In the genomic region with DNA sequence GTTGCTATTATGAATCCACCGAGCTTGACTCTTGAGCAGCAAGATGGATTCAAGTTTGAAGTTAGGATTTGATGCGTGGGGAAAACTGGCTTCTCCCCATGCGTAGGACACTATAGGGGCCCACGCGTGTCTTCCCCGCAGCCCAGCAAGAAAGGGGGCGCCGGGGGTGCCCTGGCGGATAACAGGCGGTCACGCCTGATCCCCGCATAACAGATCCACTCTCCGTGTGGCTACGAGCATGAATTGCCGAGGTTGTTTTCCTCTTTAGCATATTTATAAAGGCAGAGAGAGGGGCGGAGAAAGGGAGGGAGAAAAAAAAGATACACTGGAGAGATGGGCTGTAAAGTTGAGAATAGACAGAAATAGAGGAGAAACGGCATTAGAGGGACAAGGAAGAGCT, we compare ENCODE assay signal across 15 cellular contexts. TPM values are rescaled to one million over a fixed set of nuclear protein-coding genes. Genes with fewer than 3 reads are reported as not detected.
DNase-seq lines count a peak whose midpoint lies in the region; ATAC-seq and TF ChIP-seq lines count a peak whose summit lies in the region.
"Had no signal": no experiment of that assay in that cellular context is flagged by ENCODE, and none has a peak within 500 bp of the region (broad histone marks: within the 10 kb centered on the region; RNA-seq: fewer than 3 reads in every experiment).

No MANE protein-coding gene starts in this region.

- H3K14ac ChIP-seq in trophoblast cell (ENCODE audit: low read length), result no peak overlapping the region

- H3K9me3 ChIP-seq in endodermal cell (ENCODE audit: control insufficient read depth, low read length), result no peaks in the 10 kb centered on the region
- no peaks in the 10 kb centered on the region for H3K9me3 ChIP-seq in trophoblast cell (ENCODE audit: insufficient read depth, low read depth, low read length)

- H3K4me1 ChIP-seq in endodermal cell (ENCODE audit: control insufficient read depth, insufficient read depth, low read length), result peaks cover 7% of the 10 kb centered on the region
- H3K4me1 ChIP-seq in trophoblast cell (ENCODE audit: control insufficient read depth in 1 of 2, insufficient read depth in 2 of 2, low read length in 2 of 2), result peaks cover 14 to 19% of the 10 kb centered on the region in 2 experiments

- DNase-seq in activated T-cell treated with anti-CD3 and anti-CD28 coated beads, Interleukin-2, amount 50 U/mL, for 72 hours, result no peak
- DNase-seq in activated T-cell treated with anti-CD3 and anti-CD28 coated beads, Interleukin-2, amount 50 U/mL, for 4 hours, result no peak
- DNase-seq in HFFc6 (no peak), endodermal cell (no peak), trophoblast cell (no peak), NCI-H1048 (lab: John Stamatoyannopoulos, UW) (no peak)
- DNase-seq: activated CD4-positive, alpha-beta memory T cell treated with anti-CD3 and anti-CD28 coated beads for 36 hours; aorta; NCI-H187 treated with DMSO at 0.1 percent for 48 hours; NCI-H510A; stimulated activated CD4-positive, alpha-beta T cell treated with anti-CD3 and anti-CD28 coated beads, Interleukin-1b, Interleukin-23, amount 100 ng/mL, for 48 hours had no signal

- no peak overlapping the region for H2AK5ac ChIP-seq in trophoblast cell (ENCODE audit: low read length)

- peaks cover 21% of the 10 kb centered on the region for H3K79me1 ChIP-seq in trophoblast cell (ENCODE audit: low read length)

- no peaks in the 10 kb centered on the region for H3K79me2 ChIP-seq in trophoblast cell (ENCODE audit: control insufficient read depth, insufficient read depth, low read length, poor library complexity)

- no peak overlapping the region for H3K18ac ChIP-seq in trophoblast cell (ENCODE audit: low read length)

- no peak overlapping the region for H2BK120ac ChIP-seq in trophoblast cell (ENCODE audit: insufficient read depth, low read length, poor library complexity)

- H3K36me3 ChIP-seq in endodermal cell (ENCODE audit: control insufficient read depth, insufficient read depth, low read length) (no peaks in the 10 kb centered on the region), trophoblast cell (ENCODE audit: control insufficient read depth in 1 of 2, insufficient read depth in 2 of 2, low read length in 2 of 2) (no peaks in the 10 kb centered on the region)

- H4K91ac ChIP-seq in trophoblast cell (ENCODE audit: low read depth, low read length), result no peak overlapping the region

- H3K4me3 ChIP-seq in endodermal cell (ENCODE audit: low read length) (no peak overlapping the region), trophoblast cell (ENCODE audit: low read depth, low read length) (no peak overlapping the region)
- H3K4me3 ChIP-seq: GM12878 had no signal

- H3K27ac ChIP-seq in endodermal cell (ENCODE audit: low read depth, low read length), result peak overlapping the region; percentile 79
- no peak overlapping the region for H3K27ac ChIP-seq in trophoblast cell (ENCODE audit: low read depth, low read length)

- peak overlapping the region; percentile 47 for H3K4me2 ChIP-seq in trophoblast cell (ENCODE audit: low read length)

- H3K9ac ChIP-seq in endodermal cell (ENCODE audit: extremely low read depth, low read length, poor library complexity, severe bottlenecking) (no peak overlapping the region), trophoblast cell (ENCODE audit: low read length) (no peak overlapping the region)

- peak overlapping the region; percentile 5 for H3K27ac Mint-ChIP-seq in activated T-cell treated with anti-CD3 and anti-CD28 coated beads, Interleukin-2, amount 50 U/mL, for 72 hours
- H3K27ac Mint-ChIP-seq in HFFc6 (peak overlapping the region; percentile 64), endodermal cell (no peak overlapping the region)
- H3K27ac Mint-ChIP-seq: activated CD4-positive, alpha-beta memory T cell treated with anti-CD3 and anti-CD28 coated beads for 36 hours; activated T-helper 17 cell treated with anti-CD3 and anti-CD28 coated beads, Interleukin-2, amount 50 U/mL, for 72 hours had no signal

- no peak overlapping the region for H3K4ac ChIP-seq in trophoblast cell (ENCODE audit: low read depth, low read length)

- H3K9me3 Mint-ChIP-seq in activated T-cell treated with anti-CD3 and anti-CD28 coated beads, Interleukin-2, amount 50 U/mL, for 72 hours, result peaks cover 1 to 2% of the 10 kb centered on the region in 2 donors
- H3K9me3 Mint-ChIP-seq in activated T-cell treated with anti-CD3 and anti-CD28 coated beads, Interleukin-2, amount 50 U/mL, for 4 hours, result peaks cover 14% of the 10 kb centered on the region
- no peaks in the 10 kb centered on the region for H3K9me3 Mint-ChIP-seq in HFFc6
- no peaks in the 10 kb centered on the region for H3K9me3 Mint-ChIP-seq in endodermal cell

- H3K27me3 ChIP-seq in endodermal cell (ENCODE audit: control insufficient read depth, insufficient read depth, low read length, poor library complexity, severe bottlenecking), result peaks cover 84% of the 10 kb centered on the region
- H3K27me3 ChIP-seq in trophoblast cell (ENCODE audit: insufficient read depth, low read length), result peaks cover 7% of the 10 kb centered on the region

- H3K23ac ChIP-seq in trophoblast cell (ENCODE audit: low read length), result no peak overlapping the region

- 6 to 7% methylated on average over 7 to 17 of the region's 17 CpGs for WGBS in endodermal cell (ENCODE audit: insufficient coverage in 1 of 2, insufficient read length in 1 of 2), 2 experiments
- WGBS in trophoblast cell (ENCODE audit: extremely low coverage, insufficient coverage, insufficient read length), result no CpG with 5 or more reads among the region's 17 CpGs

- no peak for ATAC-seq in activated T-cell treated with anti-CD3 and anti-CD28 coated beads, Interleukin-2, amount 50 U/mL, for 72 hours (replicated peaks in 1 of 2)
- no peak for ATAC-seq in activated T-cell treated with anti-CD3 and anti-CD28 coated beads, Interleukin-2, amount 50 U/mL, for 4 hours
- ATAC-seq in esophagus mucosa (no peak), GM21360 (IDR thresholded peaks at IDR 0.05; ENCODE audit: unreplicated experiment) (no peak)
- ATAC-seq: activated T-helper 17 cell treated with anti-CD3 and anti-CD28 coated beads, Interleukin-2, amount 50 U/mL, for 72 hours had no signal

- H3K4me1 Mint-ChIP-seq in activated T-cell treated with anti-CD3 and anti-CD28 coated beads, Interleukin-2, amount 50 U/mL, for 72 hours (ENCODE audit: low read depth), result peaks cover 28% of the 10 kb centered on the region
- H3K4me1 Mint-ChIP-seq in activated T-cell treated with anti-CD3 and anti-CD28 coated beads, Interleukin-2, amount 50 U/mL, for 4 hours (ENCODE audit: low read depth), result peaks cover 6% of the 10 kb centered on the region
- H3K4me1 Mint-ChIP-seq in HFFc6 (ENCODE audit: low read depth) (peaks cover 18% of the 10 kb centered on the region), endodermal cell (peaks cover 32% of the 10 kb centered on the region)

- H3K27me3 Mint-ChIP-seq in activated T-cell treated with anti-CD3 and anti-CD28 coated beads, Interleukin-2, amount 50 U/mL, for 72 hours (ENCODE audit: low read depth), result peaks cover 79% of the 10 kb centered on the region
- H3K27me3 Mint-ChIP-seq in activated T-cell treated with anti-CD3 and anti-CD28 coated beads, Interleukin-2, amount 50 U/mL, for 4 hours (ENCODE audit: low read depth), result peaks cover 84% of the 10 kb centered on the region
- H3K27me3 Mint-ChIP-seq in HFFc6 (ENCODE audit: insufficient read depth) (no peaks in the 10 kb centered on the region), endodermal cell (ENCODE audit: insufficient read depth) (peaks cover 96% of the 10 kb centered on the region)

- peak overlapping the region; percentile 1 to 15 for H3K4me3 Mint-ChIP-seq in activated T-cell treated with anti-CD3 and anti-CD28 coated beads, Interleukin-2, amount 50 U/mL, for 72 hours
- H3K4me3 Mint-ChIP-seq in activated T-cell treated with anti-CD3 and anti-CD28 coated beads, Interleukin-2, amount 50 U/mL, for 4 hours, result no peak overlapping the region
- H3K4me3 Mint-ChIP-seq in HFFc6, result peak overlapping the region; percentile 85
- no peak overlapping the region for H3K4me3 Mint-ChIP-seq in endodermal cell
- H3K4me3 Mint-ChIP-seq: activated CD4-positive, alpha-beta memory T cell treated with anti-CD3 and anti-CD28 coated beads for 36 hours; activated T-helper 17 cell treated with anti-CD3 and anti-CD28 coated beads, Interleukin-2, amount 50 U/mL, for 72 hours had no signal

- H2AFZ ChIP-seq in trophoblast cell (ENCODE audit: insufficient read depth, low read length, poor library complexity), result peak overlapping the region; percentile 47

- H2BK5ac ChIP-seq in trophoblast cell (ENCODE audit: low read depth, low read length, poor library complexity), result no peak overlapping the region

- peak overlapping the region; percentile 8 for H2BK12ac ChIP-seq in trophoblast cell (ENCODE audit: low read length)

- no peak overlapping the region for H4K12ac ChIP-seq in trophoblast cell (ENCODE audit: low read depth, low read length)

- TF ChIP-seq CTCF in HFFc6 (IDR thresholded peaks at IDR 0.05), result no peak
- no peak for TF ChIP-seq CTCF in endodermal cell (conservative IDR thresholded peaks at IDR 0.05)

- peaks cover 5 to 9% of the 10 kb centered on the region in 2 donors for H3K36me3 Mint-ChIP-seq in activated T-cell treated with anti-CD3 and anti-CD28 coated beads, Interleukin-2, amount 50 U/mL, for 72 hours (ENCODE audit: insufficient read depth in 2 of 2)
- H3K36me3 Mint-ChIP-seq in activated T-cell treated with anti-CD3 and anti-CD28 coated beads, Interleukin-2, amount 50 U/mL, for 4 hours (ENCODE audit: insufficient read depth), result peaks cover 2% of the 10 kb centered on the region
- no peaks in the 10 kb centered on the region; the same call in 1 of the 2 replicates for H3K36me3 Mint-ChIP-seq in HFFc6 (ENCODE audit: low read depth)
- H3K36me3 Mint-ChIP-seq in endodermal cell (ENCODE audit: low read depth), result no peaks in the 10 kb centered on the region

- no peak overlapping the region for H4K8ac ChIP-seq in trophoblast cell (ENCODE audit: low read depth, low read length)

RNA-seq across cellular contexts. Expression of gene TFAP2A, which starts 32.1 kb away (rescaled TPM):
- total RNA-seq in activated T-cell treated with anti-CD3 and anti-CD28 coated beads, Interleukin-2, amount 50 U/mL, for 72 hours, result under 1 TPM; 0.35 to 0.36 TPM
- under 1 TPM in 1 of 3 donors, not detected in 2; 0.11 TPM for total RNA-seq in activated T-cell treated with anti-CD3 and anti-CD28 coated beads, Interleukin-2, amount 50 U/mL, for 4 hours
- 10 to 100 TPM; 64.1 to 89.0 (median 83.8) TPM for total RNA-seq in HFFc6 (2021; fragmentation: NEBNext Ultra II Directional; extraction: Animal tissue kit (Norgen Biotek cat#: 25700))
- total RNA-seq in endodermal cell (under 1 TPM; 0.51 to 0.69 TPM), esophagus mucosa (59.6 TPM)
- 39.2 TPM for polyA plus RNA-seq in endodermal cell (2013, experiment 1 of 2)
- 32.0 TPM for polyA plus RNA-seq in endodermal cell (2013, experiment 2 of 2)
- 329 and 338 TPM in 2 replicates for polyA plus RNA-seq in trophoblast cell (2013)

Comparison
In these comparisons a context has a peak if more than half of its experiments do, and no peak if none do; other contexts are left out.
1. H3K4me3 Mint-ChIP-seq: peak in activated T-cell treated with anti-CD3 and anti-CD28 coated beads, Interleukin-2, amount 50 U/mL, for 72 hours (2 of 2) and HFFc6 (single experiment); none in activated T-cell treated with anti-CD3 and anti-CD28 coated beads, Interleukin-2, amount 50 U/mL, for 4 hours (single experiment) and endodermal cell (single experiment).
2. RNA of gene TFAP2A, which starts 32.1 kb away (total RNA-seq): 64.1 to 89.0 TPM in HFFc6 and 59.6 TPM in esophagus mucosa (single experiment); 0.51 to 0.69 TPM in endodermal cell, 0.35 to 0.36 TPM in activated T-cell treated with anti-CD3 and anti-CD28 coated beads, Interleukin-2, amount 50 U/mL, for 72 hours and 0.11 TPM in activated T-cell treated with anti-CD3 and anti-CD28 coated beads, Interleukin-2, amount 50 U/mL, for 4 hours; every median in the first group is over 10 times any median in the second.